Comparison of ENCODE assay signal across 8 cellular contexts in genomic region chr3:196317702-196318467, GRCh38. TPM values are rescaled to one million over a fixed set of nuclear protein-coding genes. Genes with fewer than 3 reads are reported as not detected.
DNase-seq lines count a peak whose midpoint lies in the region; ATAC-seq and TF ChIP-seq lines count a peak whose summit lies in the region.

DYNLT2B (minus strand) TSS chr3:196318240; CDS start chr3:196318152, 88 bp downstream.

- H3K9me3 ChIP-seq in breast epithelium: no peaks in the 10 kb centered on the region

- H3K79me2 ChIP-seq in ACC112 (ENCODE audit: control insufficient read depth, insufficient read depth, low read length, unreplicated experiment): no peaks in the 10 kb centered on the region

- H3K4me3 Mint-ChIP-seq in immature natural killer cell: peak within 1 kb of the TSS; percentile 92 to 97 (median 95)

- H3K36me3 Mint-ChIP-seq in immature natural killer cell: peaks cover 0 to 8% (median 0%) of the 10 kb centered on the region in 3 donors

- H3K9me3 Mint-ChIP-seq in immature natural killer cell: no peaks in the 10 kb centered on the region

- DNase-seq in NCI-H2171 treated with DMSO at 0.1 percent for 48 hours (lab: John Stamatoyannopoulos, UW) (peak; percentile 86), breast epithelium (ENCODE audit: low spot score in 2 of 2) (peak; percentile 82 to 85), immature natural killer cell (peak; percentile 93 to 94 (median 93)), smooth muscle cell of the brain vasculature (ENCODE audit: low read depth, low spot score) (peak; percentile 78)

- H3K4me1 Mint-ChIP-seq in immature natural killer cell: peaks cover 12 to 15% of the 10 kb centered on the region in 2 donors

- H3K36me3 ChIP-seq in ACC112 (ENCODE audit: insufficient read depth, low read length): no peaks in the 10 kb centered on the region
- H3K36me3 ChIP-seq in breast epithelium: no peaks in the 10 kb centered on the region

- peaks cover 4% of the 10 kb centered on the region for H3K4me1 ChIP-seq in ACC112 (ENCODE audit: control insufficient read depth, insufficient read depth, low read length, unreplicated experiment)
- H3K4me1 ChIP-seq in breast epithelium: no peaks in the 10 kb centered on the region

- intact Hi-C loops in breast epithelium (cut with DNase I; ENCODE audit: low total_unique reads): no loop called here

- TF ChIP-seq CTCF in VCaP (conservative IDR thresholded peaks at IDR 0.05) (no peak), breast epithelium (IDR thresholded peaks at IDR 0.05) (no peak)

- peaks cover 13 to 25% (median 16%) of the 10 kb centered on the region in 3 donors for H3K27me3 Mint-ChIP-seq in immature natural killer cell (ENCODE audit: low read depth in 3 of 3)

- TF ChIP-seq POLR2A in breast epithelium (IDR thresholded peaks at IDR 0.05): peak; percentile 32

- peak within 1 kb of the TSS; percentile 89 to 97 (median 95) for H3K27ac Mint-ChIP-seq in immature natural killer cell

- H3K4me3 ChIP-seq in ACC112 (ENCODE audit: low read depth, low read length) (peak within 1 kb of the TSS; percentile 81), breast epithelium (peak within 1 kb of the TSS; percentile 59 to 91 (median 74))

- ATAC-seq in GM18867 (IDR thresholded peaks at IDR 0.05; ENCODE audit: unreplicated experiment) (peak; percentile 85), HG03097 (IDR thresholded peaks at IDR 0.05; ENCODE audit: low FRiP score, unreplicated experiment) (peak; percentile 79)

- H2AFZ ChIP-seq in ACC112 (ENCODE audit: low read length, unreplicated experiment): peak within 1 kb of the TSS; percentile 73

- H3K27me3 ChIP-seq in ACC112 (ENCODE audit: insufficient read depth, low read length): no peaks in the 10 kb centered on the region
- no peaks in the 10 kb centered on the region for H3K27me3 ChIP-seq in breast epithelium

- H3K27ac ChIP-seq in ACC112 (ENCODE audit: low read depth, low read length) (peak within 1 kb of the TSS; percentile 78), VCaP (peak within 1 kb of the TSS; percentile 88), breast epithelium (peak within 1 kb of the TSS; percentile 96 to 97)

RNA-seq across cellular contexts. Expression of gene DYNLT2B, which starts in this region (rescaled TPM):
- 10 to 100 TPM in 2 of 3 donors, 1 to 10 TPM in 1; 8.5 to 14.9 (median 14.1) TPM for total RNA-seq in breast epithelium
- 10 to 100 TPM; 15.6 to 17.8 (median 16.8) TPM for polyA plus RNA-seq in immature natural killer cell

Comparison
In these comparisons a context has a peak if more than half of its experiments do, and no peak if none do; other contexts are left out.
1. Peak in every context shown above with its lines: DNase-seq, ATAC-seq, H3K4me3 ChIP-seq and H3K27ac ChIP-seq.